In genomic region chr12:49232940-49233841, GRCh38 we compare ENCODE assay signal across 1 cellular context.
TF ChIP-seq lines count a peak whose summit lies in the region.

No MANE protein-coding gene starts in this region.

TF ChIP-seq in K562, 482 proteins besides CTCF, POLR2A, EP300 and RAD21 (continued from another document and continues in another):
- TF ChIP-seq ZBTB11 (CRISPR knock-in tag; IDR thresholded peaks at IDR 0.05) (peak in 1 of 3 experiments; percentile 78; a peak in 1 of 6 replicates), ZNF140 (CRISPR knock-in tag; IDR thresholded peaks at IDR 0.05) (no peak), HMGXB4 (CRISPR knock-in tag; IDR thresholded peaks at IDR 0.05) (no peak), FOXJ2 (tag; IDR thresholded peaks at IDR 0.05) (no peak), XRCC4 (IDR thresholded peaks at IDR 0.05; ENCODE audit: extremely low read depth, insufficient read depth, insufficient read length) (no peak), BHLHE40 (IDR thresholded peaks at IDR 0.05; ENCODE audit: low read length) (peak; percentile 77; the same call in 1 of the 2 replicates), ZNF232 (CRISPR knock-in tag; IDR thresholded peaks at IDR 0.05) (no peak), ZNF644 (tag; IDR thresholded peaks at IDR 0.05; ENCODE audit: low read depth) (no peak), EHMT2 (IDR thresholded peaks at IDR 0.05) (no peak), MCM7 (IDR thresholded peaks at IDR 0.05) (no peak), ARID2 (IDR thresholded peaks at IDR 0.05) (peak; percentile 81), ZNF449 (CRISPR knock-in tag; IDR thresholded peaks at IDR 0.05) (no peak), NUFIP1 (IDR thresholded peaks at IDR 0.05; ENCODE audit: partially characterized antibody) (no peak), HES1 (IDR thresholded peaks at IDR 0.05; ENCODE audit: low read depth) (peak; percentile 64; the same call in 1 of the 2 replicates), ZNF121 (CRISPR knock-in tag; conservative IDR thresholded peaks at IDR 0.05) (no peak), ZNF184 (CRISPR knock-in tag; IDR thresholded peaks at IDR 0.05) (no peak), ZMIZ1 (IDR thresholded peaks at IDR 0.05; ENCODE audit: low read depth in 2 of 2, low read length in 2 of 2) (peak in 1 of 2 experiments; percentile 90; a peak in 2 of 4 replicates), ZBTB33 (CRISPR knock-in tag; IDR thresholded peaks at IDR 0.05) (peak; percentile 68; the same call in 1 of the 2 replicates), CHCHD3 (CRISPR knock-in tag; IDR thresholded peaks at IDR 0.05) (no peak), ZC3H8 (IDR thresholded peaks at IDR 0.05) (no peak), TCF7L2 (IDR thresholded peaks at IDR 0.05; ENCODE audit: low read depth, low read length) (no peak), PTTG1 (tag; IDR thresholded peaks at IDR 0.05; ENCODE audit: low read depth) (no peak), ZBTB12 (CRISPR knock-in tag; IDR thresholded peaks at IDR 0.05) (no peak), MXD1 (CRISPR knock-in tag; IDR thresholded peaks at IDR 0.05; ENCODE audit: borderline replicate concordance, poor library complexity, severe bottlenecking) (no peak), SRF (CRISPR knock-in tag; IDR thresholded peaks at IDR 0.05) (no peak; a peak in 1 of 4 replicates), ETV1 (tag; conservative IDR thresholded peaks at IDR 0.05; ENCODE audit: low read depth) (no peak), ZNF3 (CRISPR knock-in tag; IDR thresholded peaks at IDR 0.05) (no peak), USF2 (CRISPR knock-in tag; IDR thresholded peaks at IDR 0.05) (no peak), MXI1 (IDR thresholded peaks at IDR 0.05; ENCODE audit: low read depth, low read length) (peak; percentile 66; the same call in 1 of the 2 replicates), ARID3A (IDR thresholded peaks at IDR 0.05; ENCODE audit: borderline replicate concordance, low read depth, low read length) (no peak), THRB (CRISPR knock-in tag; conservative IDR thresholded peaks at IDR 0.05) (no peak), TAL1 (IDR thresholded peaks at IDR 0.05) (peak; percentile 97), MEF2A (IDR thresholded peaks at IDR 0.05; ENCODE audit: control insufficient read depth, low read depth, low read length) (peak; percentile 24), ETV5 (CRISPR knock-in tag; IDR thresholded peaks at IDR 0.05; ENCODE audit: low read depth) (no peak), KLF6 (CRISPR knock-in tag; IDR thresholded peaks at IDR 0.05; ENCODE audit: borderline replicate concordance) (no peak), HDAC6 (IDR thresholded peaks at IDR 0.05; ENCODE audit: low read depth, low read length) (no peak), SRSF9 (IDR thresholded peaks at IDR 0.05; ENCODE audit: borderline replicate concordance, low read depth, low read length) (no peak), HNRNPH1 (optimal IDR thresholded peaks at IDR 0.05; ENCODE audit: low read depth, low read length) (no peak), ESRRA (IDR thresholded peaks at IDR 0.05; ENCODE audit: borderline replicate concordance, low read depth) (peak; percentile 92), TCF3 (CRISPR knock-in tag; IDR thresholded peaks at IDR 0.05) (peak; percentile 97), L3MBTL2 (IDR thresholded peaks at IDR 0.05) (no peak; the same call in 1 of the 2 replicates), ZBTB9 (CRISPR knock-in tag; IDR thresholded peaks at IDR 0.05) (no peak), SNAPC5 (CRISPR knock-in tag; IDR thresholded peaks at IDR 0.05) (no peak)
